In the genomic region with DNA sequence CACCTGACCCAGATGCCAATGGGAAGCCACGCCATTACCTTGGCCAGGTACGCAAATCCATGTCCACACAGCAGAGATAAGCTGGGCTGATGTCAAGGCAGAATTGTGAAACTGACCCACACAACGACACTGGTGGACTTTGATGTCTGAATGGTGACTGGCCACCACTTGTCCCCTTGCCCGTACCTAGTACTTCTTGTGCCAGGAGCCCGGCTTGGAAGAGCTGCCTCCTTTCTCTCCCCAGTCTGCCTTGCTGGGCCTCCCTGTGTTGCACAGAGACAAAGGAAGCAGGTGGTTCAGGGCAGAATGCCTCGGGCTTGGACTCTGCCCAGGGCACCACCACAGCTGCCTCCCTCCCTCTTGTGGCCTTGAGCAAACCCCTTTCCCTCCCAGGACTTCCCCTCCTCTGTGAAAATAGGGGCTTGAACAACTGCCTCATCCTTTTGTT, we compare ENCODE assay signal across 10 cellular contexts. TPM values are rescaled to one million over a fixed set of nuclear protein-coding genes. Genes with fewer than 3 reads are reported as not detected.
DNase-seq lines count a peak whose midpoint lies in the region; ATAC-seq and TF ChIP-seq lines count a peak whose summit lies in the region.
"Had no signal": no experiment of that assay in that cellular context is flagged by ENCODE, and none has a peak within 500 bp of the region (broad histone marks: within the 10 kb centered on the region; RNA-seq: fewer than 3 reads in every experiment).

No MANE protein-coding gene starts in this region.

- H3K27me3 ChIP-seq in KMS-11 (ENCODE audit: insufficient read depth, low read depth) = no peaks in the 10 kb centered on the region
- H3K27me3 ChIP-seq in skeletal muscle tissue (ENCODE audit: control insufficient read depth in 3 of 3, insufficient read depth in 3 of 3, low read length in 3 of 3) = no peaks in the 10 kb centered on the region

- TF ChIP-seq CTCF in KMS-11 (conservative IDR thresholded peaks at IDR 0.05; ENCODE audit: low read depth, low read length) = no peak
- no peak for TF ChIP-seq CTCF in RWPE1 (conservative IDR thresholded peaks at IDR 0.05; ENCODE audit: low read depth)

- ATAC-seq in HG02642 (IDR thresholded peaks at IDR 0.05; ENCODE audit: poor library complexity, unreplicated experiment) = no peak
- no peak for ATAC-seq in HG03135 (IDR thresholded peaks at IDR 0.05; ENCODE audit: unreplicated experiment)
- ATAC-seq in GM19395 (IDR thresholded peaks at IDR 0.05; ENCODE audit: unreplicated experiment) = no peak

- no peaks in the 10 kb centered on the region for H3K9me3 ChIP-seq in skeletal muscle tissue (ENCODE audit: control insufficient read depth in 3 of 3, low read length in 3 of 3)

- peaks cover 22% of the 10 kb centered on the region for H3K4me1 ChIP-seq in KMS-11 (ENCODE audit: low read depth, poor library complexity, severe bottlenecking)
- peaks cover 88 to 95% (median 93%) of the 10 kb centered on the region in 3 donors for H3K4me1 ChIP-seq in skeletal muscle tissue (ENCODE audit: control insufficient read depth in 3 of 3, insufficient read depth in 3 of 3, low read length in 3 of 3)

- no peak for DNase-seq in RWPE1 (ENCODE audit: low spot score)
- DNase-seq in fibroblast of the conjunctiva (ENCODE audit: low read depth) = peak; percentile 37
- DNase-seq in effector CD8-positive, alpha-beta T cell (lab: John Stamatoyannopoulos, UW) = no peak
- DNase-seq: hypothalamus had no signal

- H3K9ac ChIP-seq in KMS-11 (no peak overlapping the region), skeletal muscle tissue (ENCODE audit: low read depth in 1 of 3, low read length in 3 of 3) (peak overlapping the region; percentile 76 to 92 (median 81))

- H3K27ac ChIP-seq in KMS-11 (peak overlapping the region; percentile 16; the same call in 1 of the 2 replicates), RWPE1 (peak overlapping the region; percentile 88), skeletal muscle tissue (ENCODE audit: low read depth, low read length) (peak overlapping the region; percentile 97)

- CTCF ChIA-PET in RWPE1 (lab: Yijun Ruan, JAX) = interaction anchor here (1.1 to 6.6 kb wide), 2 partner anchors 13 to 151 kb away, joined by 3 to 51 read pairs; no protein-coding TSS in a partner anchor

- H3K4me3 ChIP-seq in KMS-11 (IDR thresholded peaks at IDR 0.05; ENCODE audit: insufficient read depth, low read depth, low read length) = no peak overlapping the region
- peak overlapping the region; percentile 26 to 71 (median 57) for H3K4me3 ChIP-seq in skeletal muscle tissue (ENCODE audit: low read length in 3 of 3)

- no peak overlapping the region for H3K4me2 ChIP-seq in KMS-11

- H2AFZ ChIP-seq in KMS-11 (ENCODE audit: low read depth) = no peak overlapping the region

- no peaks in the 10 kb centered on the region for H4K20me1 ChIP-seq in KMS-11 (ENCODE audit: insufficient read depth)

- POLR2A ChIA-PET in RWPE1 (lab: Yijun Ruan, JAX; ENCODE audit: low non-redundant PET) = no interaction called here

- peaks cover 16% of the 10 kb centered on the region for H3K79me2 ChIP-seq in KMS-11 (ENCODE audit: insufficient read depth, low read depth)

- H3K36me3 ChIP-seq in KMS-11 (ENCODE audit: insufficient read depth) (no peaks in the 10 kb centered on the region; the same call in 1 of the 2 replicates), skeletal muscle tissue (ENCODE audit: control insufficient read depth in 3 of 3, insufficient read depth in 3 of 3, low read length in 3 of 3) (peaks cover 44 to 79% (median 61%) of the 10 kb centered on the region in 3 donors)

RNA-seq across cellular contexts. Expression of gene PTGES2, which starts 23.3 kb away (rescaled TPM):
- total RNA-seq in skeletal muscle tissue = 47.5 TPM

RNA-seq across cellular contexts. Expression of gene SLC25A25, which starts 36.2 kb away (rescaled TPM):
- total RNA-seq in skeletal muscle tissue = 13.0 TPM

RNA-seq across cellular contexts. Expression of gene NAIF1, which starts 37.1 kb away (rescaled TPM):
- total RNA-seq in skeletal muscle tissue = 8.9 TPM

RNA-seq across cellular contexts. Expression of gene LCN2, which starts 45.1 kb away (rescaled TPM):
- 2.1 TPM for total RNA-seq in skeletal muscle tissue
- total RNA-seq: Daoy had no signal

RNA-seq across cellular contexts. Expression of gene BBLN, which starts 55.9 kb away (rescaled TPM):
- total RNA-seq in skeletal muscle tissue = 7.8 TPM

Comparison
In these comparisons a context has a peak if more than half of its experiments do, and no peak if none do; other contexts are left out.
1. H3K27ac ChIP-seq: peak in every context shown above with its lines; median percentile 97 in skeletal muscle tissue; 88 in RWPE1; 16 in KMS-11.